ENCODE assay signal across 11 cellular contexts in the genomic region with DNA sequence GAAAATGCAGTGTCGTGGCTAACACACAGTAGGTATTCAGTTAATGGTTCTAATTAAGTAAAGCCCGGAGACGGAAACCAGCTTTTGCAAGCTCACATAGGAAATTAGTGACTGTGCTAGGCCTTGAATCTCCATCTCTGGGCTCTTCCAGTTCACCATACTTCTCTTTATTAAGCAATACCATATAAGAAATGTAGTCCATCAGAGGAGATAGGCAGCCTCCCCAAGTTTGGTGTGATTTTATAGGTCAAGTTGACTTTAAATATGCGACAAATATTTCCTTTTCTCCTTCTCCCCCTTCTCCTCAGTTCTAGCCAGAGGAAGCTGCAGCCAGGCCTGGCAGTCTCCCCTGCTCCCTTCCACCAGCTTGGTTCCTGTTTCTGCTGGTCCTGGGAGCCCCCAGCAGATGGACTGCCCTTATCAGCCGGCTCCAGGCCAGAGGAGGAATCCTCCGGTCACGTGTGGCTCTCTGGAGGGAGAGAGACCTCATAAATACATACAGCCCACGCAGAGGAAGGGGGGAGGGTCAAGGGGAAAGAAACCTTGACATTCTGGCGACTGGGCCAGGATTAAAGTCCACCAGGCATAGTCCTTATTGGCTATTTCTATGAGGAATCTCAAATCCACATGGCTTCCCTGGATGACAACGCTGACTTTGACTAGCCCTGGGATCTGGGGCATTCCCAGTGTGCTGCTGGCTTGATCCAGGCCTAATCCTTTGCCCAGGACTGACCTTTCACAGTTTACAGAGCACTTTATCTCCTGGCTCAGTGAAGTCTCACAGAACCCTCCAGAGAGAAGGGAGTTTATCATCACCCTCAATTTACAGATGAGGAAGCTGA.
A peak's percentile ranks its signal among the peaks of the same experiment; 100 is the strongest.
DNase-seq lines count a peak whose midpoint lies in the region; ATAC-seq and TF ChIP-seq lines count a peak whose summit lies in the region.
"Had no signal": no experiment of that assay in that cellular context is flagged by ENCODE, and none has a peak within 500 bp of the region (broad histone marks: within the 10 kb centered on the region; RNA-seq: fewer than 3 reads in every experiment).

No MANE protein-coding gene starts in this region.

- no peaks in the 10 kb centered on the region for H3K9me3 Mint-ChIP-seq in activated naive CD4-positive, alpha-beta T cell treated with anti-CD3 and anti-CD28 coated beads, Interleukin-2, amount 50 U/mL, for 72 hours
- no peaks in the 10 kb centered on the region for H3K9me3 Mint-ChIP-seq in CD8-positive, alpha-beta T cell
- H3K9me3 Mint-ChIP-seq: neural progenitor cell; stimulated activated effector memory CD8-positive, alpha-beta T cell treated with anti-CD3 and anti-CD28 coated beads, Interleukin-12 subunit alpha, Interleukin-12 subunit beta, amount 100 ng/mL, for 72 hours had no signal

- H3K23ac ChIP-seq in neuronal stem cell (ENCODE audit: low read depth, low read length, poor library complexity), result peak overlapping the region; percentile 8

- no peak overlapping the region for H3K4me3 ChIP-seq in BLaER1 treated with 17β-estradiol and CSF1 and Interleukin-3, amounts not matched to agents 10 nM and 100 nM
- no peak overlapping the region for H3K4me3 ChIP-seq in Peyer's patch
- no peak overlapping the region for H3K4me3 ChIP-seq in fibroblast of pulmonary artery (replicated peaks; ENCODE audit: low read depth, low read length)
- no peak overlapping the region for H3K4me3 ChIP-seq in neuronal stem cell (ENCODE audit: low read length in 2 of 2)
- no peak overlapping the region for H3K4me3 ChIP-seq in CD8-positive, alpha-beta T cell (ENCODE audit: low read depth, low read length)
- H3K4me3 ChIP-seq: neural progenitor cell had no signal

- no peak overlapping the region for H3K14ac ChIP-seq in neuronal stem cell (ENCODE audit: low read length)

- no peak overlapping the region for H2BK120ac ChIP-seq in neuronal stem cell (ENCODE audit: low read depth, low read length)

- no peaks in the 10 kb centered on the region; a peak in 1 of 22 replicates for H3K27me3 ChIP-seq in BLaER1 treated with 17β-estradiol and CSF1 and Interleukin-3, amounts not matched to agents 10 nM and 100 nM
- H3K27me3 ChIP-seq in Peyer's patch (no peaks in the 10 kb centered on the region), neuronal stem cell (ENCODE audit: control insufficient read depth in 3 of 3, insufficient read depth in 3 of 3, low read depth in 1 of 3, low read length in 3 of 3) (no peaks in the 10 kb centered on the region)
- H3K27me3 ChIP-seq in CD8-positive, alpha-beta T cell (ENCODE audit: insufficient read depth, low read length), result no peaks in the 10 kb centered on the region

- ATAC-seq in activated naive CD4-positive, alpha-beta T cell treated with anti-CD3 and anti-CD28 coated beads, Interleukin-2, amount 50 U/mL, for 72 hours, result no peak
- no peak for ATAC-seq in GM21528 (IDR thresholded peaks at IDR 0.05; ENCODE audit: low FRiP score, unreplicated experiment)
- ATAC-seq in CD8-positive, alpha-beta T cell, result no peak
- ATAC-seq: stimulated activated effector memory CD8-positive, alpha-beta T cell treated with anti-CD3 and anti-CD28 coated beads, Interleukin-12 subunit alpha, Interleukin-12 subunit beta, amount 100 ng/mL, for 72 hours had no signal

- no peaks in the 10 kb centered on the region for H3K27me3 Mint-ChIP-seq in CD8-positive, alpha-beta T cell (ENCODE audit: low read depth)

- no peak overlapping the region for H2BK5ac ChIP-seq in neuronal stem cell (ENCODE audit: low read length)

- peak overlapping the region in 4 of 11 experiments; percentile 12 to 52 (median 37); a peak in 3 of 22 replicates for H3K9ac ChIP-seq in BLaER1 treated with 17β-estradiol and CSF1 and Interleukin-3, amounts not matched to agents 10 nM and 100 nM
- H3K9ac ChIP-seq in neuronal stem cell (ENCODE audit: low read depth, low read length, poor library complexity), result no peak overlapping the region
- H3K9ac ChIP-seq: neural progenitor cell had no signal

- no peaks in the 10 kb centered on the region for H4K20me1 ChIP-seq in BLaER1 treated with 17β-estradiol and CSF1 and Interleukin-3, amounts not matched to agents 10 nM and 100 nM

- H3K4me1 Mint-ChIP-seq in CD8-positive, alpha-beta T cell (ENCODE audit: low read depth), result peaks cover 21% of the 10 kb centered on the region

- peak overlapping the region in 6 of 11 experiments; percentile 12 to 97 (median 68); a peak in 11 of 22 replicates for H3K4me2 ChIP-seq in BLaER1 treated with 17β-estradiol and CSF1 and Interleukin-3, amounts not matched to agents 10 nM and 100 nM
- H3K4me2 ChIP-seq in neuronal stem cell (ENCODE audit: insufficient read depth, low read length, poor library complexity, severe bottlenecking), result no peak overlapping the region
- H3K4me2 ChIP-seq: neural progenitor cell had no signal

- intact Hi-C loops in CD8-positive, alpha-beta T cell (cut with DNase I, micrococcal nuclease), result no loop called here

- no peak overlapping the region for H4K91ac ChIP-seq in neuronal stem cell (ENCODE audit: low read depth, low read length, poor library complexity)

- peak overlapping the region in 5 of 11 experiments; percentile 33 to 66 (median 55); a peak in 8 of 22 replicates for H3K27ac ChIP-seq in BLaER1 treated with 17β-estradiol and CSF1 and Interleukin-3, amounts not matched to agents 10 nM and 100 nM
- H3K27ac ChIP-seq in Peyer's patch (peak overlapping the region; percentile 57 to 89 (median 72)), neuronal stem cell (replicated peaks; ENCODE audit: low read length) (no peak overlapping the region)
- H3K27ac ChIP-seq in CD8-positive, alpha-beta T cell (ENCODE audit: low read depth, low read length), result no peak overlapping the region
- H3K27ac ChIP-seq: neural progenitor cell had no signal

- POLR2A ChIA-PET in CD8-positive, alpha-beta T cell (lab: Charles Lee), result interaction anchor here (1.2 kb wide), 1 partner anchor 12 kb away, joined by 4 read pairs; no protein-coding TSS in a partner anchor

- peak overlapping the region; percentile 29 for H2BK15ac ChIP-seq in neuronal stem cell (ENCODE audit: low read length)

- H3K36me3 Mint-ChIP-seq in activated naive CD4-positive, alpha-beta T cell treated with anti-CD3 and anti-CD28 coated beads, Interleukin-2, amount 50 U/mL, for 72 hours, result no peaks in the 10 kb centered on the region
- no peaks in the 10 kb centered on the region for H3K36me3 Mint-ChIP-seq in CD8-positive, alpha-beta T cell
- H3K36me3 Mint-ChIP-seq: neural progenitor cell had no signal

- peak in 1 of 2 donors; percentile 8 for TF ChIP-seq POLR2A in Peyer's patch (IDR thresholded peaks at IDR 0.05)

- no peak overlapping the region for H4K8ac ChIP-seq in neuronal stem cell (ENCODE audit: low read depth, low read length)

- DNase-seq in Peyer's patch, result peak in 2 of 3 donors; percentile 67 to 69
- peak; percentile 62 for DNase-seq in fibroblast of pulmonary artery (ENCODE audit: low read depth)
- DNase-seq in neuronal stem cell (ENCODE audit: low spot score), result no peak
- DNase-seq in NCI-H1694 treated with DMSO at 0.1 percent for 48 hours (lab: John Stamatoyannopoulos, UW), result no peak
- DNase-seq in activated naive CD4-positive, alpha-beta T cell treated with anti-CD3 and anti-CD28 coated beads, Interleukin-2, amount 50 U/mL, for 72 hours (ENCODE audit: low spot score in 2 of 2), result no peak
- no peak for DNase-seq in CD8-positive, alpha-beta T cell
- DNase-seq: SW 1271 had no signal

- no peak for TF ChIP-seq CTCF in Peyer's patch (IDR thresholded peaks at IDR 0.05)
- TF ChIP-seq CTCF in fibroblast of pulmonary artery (IDR thresholded peaks at IDR 0.05; ENCODE audit: low read length, missing control alignments), result no peak
- TF ChIP-seq CTCF in CD8-positive, alpha-beta T cell (IDR thresholded peaks at IDR 0.05), result no peak

- H3K9me3 ChIP-seq in BLaER1 treated with 17β-estradiol and CSF1 and Interleukin-3, amounts not matched to agents 10 nM and 100 nM (replicated peaks in 1 of 11), result no peaks in the 10 kb centered on the region
- H3K9me3 ChIP-seq in Peyer's patch (no peaks in the 10 kb centered on the region), neuronal stem cell (replicated peaks in 1 of 2; ENCODE audit: control insufficient read depth in 2 of 2, insufficient read depth in 1 of 2, low read depth in 1 of 2, low read length in 2 of 2) (no peaks in the 10 kb centered on the region)
- no peaks in the 10 kb centered on the region for H3K9me3 ChIP-seq in CD8-positive, alpha-beta T cell (ENCODE audit: low read length)

- peaks cover 27 to 91% (median 51%) of the 10 kb centered on the region in 10 experiments for H3K4me1 ChIP-seq in BLaER1 treated with 17β-estradiol and CSF1 and Interleukin-3, amounts not matched to agents 10 nM and 100 nM
- H3K4me1 ChIP-seq in Peyer's patch (peaks cover 0 to 81% (median 21%) of the 10 kb centered on the region in 4 donors), neuronal stem cell (ENCODE audit: control insufficient read depth in 2 of 2, insufficient read depth in 1 of 2, low read depth in 1 of 2, low read length in 2 of 2) (peaks cover 0 to 6% of the 10 kb centered on the region in 2 donors)
- peaks cover 7% of the 10 kb centered on the region for H3K4me1 ChIP-seq in CD8-positive, alpha-beta T cell (ENCODE audit: insufficient read depth, low read length)

- no peak overlapping the region for H3K18ac ChIP-seq in neuronal stem cell (ENCODE audit: low read length)

- H3K4ac ChIP-seq in neuronal stem cell (ENCODE audit: low read length), result no peak overlapping the region

- no peak overlapping the region for H3K27ac Mint-ChIP-seq in activated naive CD4-positive, alpha-beta T cell treated with anti-CD3 and anti-CD28 coated beads, Interleukin-2, amount 50 U/mL, for 72 hours
- H3K27ac Mint-ChIP-seq in CD8-positive, alpha-beta T cell, result no peak overlapping the region
- H3K27ac Mint-ChIP-seq: neural progenitor cell; stimulated activated effector memory CD8-positive, alpha-beta T cell treated with anti-CD3 and anti-CD28 coated beads, Interleukin-12 subunit alpha, Interleukin-12 subunit beta, amount 100 ng/mL, for 72 hours had no signal

- no CpG with 5 or more reads among the region's 10 CpGs for WGBS in neuronal stem cell (ENCODE audit: extremely low coverage in 2 of 2, insufficient read length in 2 of 2, insufficient replicate concordance in 1 of 2), 2 donors

- H3K79me1 ChIP-seq in neuronal stem cell (ENCODE audit: low read depth, low read length), result no peaks in the 10 kb centered on the region

- H2AFZ ChIP-seq in neuronal stem cell (ENCODE audit: low read length), result peak overlapping the region; percentile 80
- H2AFZ ChIP-seq: neural progenitor cell had no signal

- CTCF ChIA-PET in CD8-positive, alpha-beta T cell (lab: Charles Lee), result interaction anchor here (0.9 kb wide), 1 partner anchor 9 kb away, joined by 3 read pairs; no protein-coding TSS in a partner anchor

- H3K36me3 ChIP-seq in BLaER1 treated with 17β-estradiol and CSF1 and Interleukin-3, amounts not matched to agents 10 nM and 100 nM, result no peaks in the 10 kb centered on the region
- no peaks in the 10 kb centered on the region for H3K36me3 ChIP-seq in Peyer's patch
- no peaks in the 10 kb centered on the region for H3K36me3 ChIP-seq in neuronal stem cell (replicated peaks in 1 of 2; ENCODE audit: control insufficient read depth in 2 of 2, insufficient read depth in 2 of 2, low read length in 2 of 2)
- no peaks in the 10 kb centered on the region for H3K36me3 ChIP-seq in CD8-positive, alpha-beta T cell (ENCODE audit: insufficient read depth, low read length)
- H3K36me3 ChIP-seq: neural progenitor cell had no signal

- no peak overlapping the region for H2BK12ac ChIP-seq in neuronal stem cell (ENCODE audit: low read length)

- H3K4me3 Mint-ChIP-seq in CD8-positive, alpha-beta T cell, result no peak overlapping the region
- H3K4me3 Mint-ChIP-seq: neural progenitor cell; stimulated activated effector memory CD8-positive, alpha-beta T cell treated with anti-CD3 and anti-CD28 coated beads, Interleukin-12 subunit alpha, Interleukin-12 subunit beta, amount 100 ng/mL, for 72 hours had no signal

- peak overlapping the region; percentile 4 for H2AK5ac ChIP-seq in neuronal stem cell (ENCODE audit: low read depth, low read length)

Comparison
In these comparisons a context has a peak if more than half of its experiments do, and no peak if none do; other contexts are left out.
1. H3K27ac ChIP-seq: peak in Peyer's patch (4 of 4); none in neuronal stem cell (single experiment) and CD8-positive, alpha-beta T cell (single experiment).
2. DNase-seq: peak in Peyer's patch (2 of 3) and fibroblast of pulmonary artery (single experiment); none in neuronal stem cell (single experiment), NCI-H1694 treated with DMSO at 0.1 percent for 48 hours (single experiment), activated naive CD4-positive, alpha-beta T cell treated with anti-CD3 and anti-CD28 coated beads, Interleukin-2, amount 50 U/mL, for 72 hours (0 of 2) and CD8-positive, alpha-beta T cell (0 of 7).